Comparison of ENCODE assay signal across 28 cellular contexts in genomic region chr17:30930495-30930894, GRCh38.
"Had no signal": no experiment of that assay in that cellular context is flagged by ENCODE, and none has a peak within 500 bp of the region (broad histone marks: within the 10 kb centered on the region; RNA-seq: fewer than 3 reads in every experiment).

No MANE protein-coding gene starts in this region.

- ATAC-seq: activated CD4-positive, alpha-beta T cell treated with anti-CD3 and anti-CD28 coated beads for 36 hours; activated CD8-positive, alpha-beta memory T cell treated with anti-CD3 and anti-CD28 coated beads, Interleukin-2, amount 10 ng/mL, durations not matched to agents 7 days and 5 days; activated CD8-positive, alpha-beta T cell treated with anti-CD3 and anti-CD28 coated beads, Interleukin-2, amount 10 ng/mL, durations not matched to agents 7 days and 5 days; activated naive CD8-positive, alpha-beta T cell treated with anti-CD3 and anti-CD28 coated beads, Interleukin-2, amount 50 U/mL, for 24 hours; body of pancreas; gastroesophageal sphincter; heart right ventricle; T-helper 17 cell had no signal

- H3K36me3 ChIP-seq: adrenal gland, colonic mucosa, esophagus squamous epithelium, gastroesophageal sphincter, WERI-Rb-1 had no signal

- H3K4me3 ChIP-seq: adrenal gland, body of pancreas, colonic mucosa, esophagus squamous epithelium, gastroesophageal sphincter, heart right ventricle had no signal

- DNase-seq: activated B cell treated with CpG ODN at 0.5 μM for 24 hours; activated CD4-positive, alpha-beta memory T cell treated with anti-CD3 and anti-CD28 coated beads for 36 hours; activated CD4-positive, alpha-beta T cell treated with anti-CD3 and anti-CD28 coated beads for 36 hours; activated CD4-positive, alpha-beta T cell treated with anti-CD3 and anti-CD28 coated beads, Interleukin-2, amount 10 ng/mL, durations not matched to agents 24 days and 14 days; activated CD4-positive, CD25-positive, alpha-beta regulatory T cell treated with anti-CD3 and anti-CD28 coated beads, Interleukin-2, amount 50 U/mL, for 72 hours; activated CD8-positive, alpha-beta memory T cell treated with anti-CD3 and anti-CD28 coated beads, Interleukin-2, amount 10 ng/mL, durations not matched to agents 7 days and 5 days; activated CD8-positive, alpha-beta memory T cell treated with anti-CD3 and anti-CD28 coated beads, Interleukin-2, amount 50 U/mL, for 4 hours; activated CD8-positive, alpha-beta T cell treated with anti-CD3 and anti-CD28 coated beads, Interleukin-2, amount 10 ng/mL, durations not matched to agents 7 days and 5 days; activated effector memory CD4-positive, alpha-beta T cell treated with anti-CD3 and anti-CD28 coated beads, Interleukin-2, amount 50 U/mL, for 16 hours; activated naive CD4-positive, alpha-beta T cell treated with anti-CD3 and anti-CD28 coated beads for 36 hours; activated naive CD8-positive, alpha-beta T cell treated with anti-CD3 and anti-CD28 coated beads for 36 hours; activated naive CD8-positive, alpha-beta T cell treated with anti-CD3 and anti-CD28 coated beads, Interleukin-2, amount 50 U/mL, for 24 hours; activated T-cell treated with anti-CD3 and anti-CD28 coated beads, Interleukin-2, amount 50 U/mL, for 1 hour; activated T-cell treated with anti-CD3 and anti-CD28 coated beads, Interleukin-2, amount 50 U/mL, for 48 hours; adrenal gland; amygdala; body of pancreas; caudate nucleus; colonic mucosa; effector CD8-positive, alpha-beta T cell; esophagus squamous epithelium; foreskin melanocyte; heart right ventricle; T-helper 17 cell; T1000; WERI-Rb-1 had no signal

- H3K9me3 ChIP-seq: adrenal gland, body of pancreas, colonic mucosa, esophagus squamous epithelium, gastroesophageal sphincter, heart right ventricle had no signal

- H3K27ac ChIP-seq: adrenal gland, body of pancreas, colonic mucosa, epithelial cell of prostate, esophagus squamous epithelium, gastroesophageal sphincter, heart right ventricle, WERI-Rb-1 had no signal

- H3K4me1 ChIP-seq: adrenal gland, body of pancreas, colonic mucosa, esophagus squamous epithelium, gastroesophageal sphincter had no signal

- H3K27me3 ChIP-seq: body of pancreas, colonic mucosa had no signal
